In the genomic region with DNA sequence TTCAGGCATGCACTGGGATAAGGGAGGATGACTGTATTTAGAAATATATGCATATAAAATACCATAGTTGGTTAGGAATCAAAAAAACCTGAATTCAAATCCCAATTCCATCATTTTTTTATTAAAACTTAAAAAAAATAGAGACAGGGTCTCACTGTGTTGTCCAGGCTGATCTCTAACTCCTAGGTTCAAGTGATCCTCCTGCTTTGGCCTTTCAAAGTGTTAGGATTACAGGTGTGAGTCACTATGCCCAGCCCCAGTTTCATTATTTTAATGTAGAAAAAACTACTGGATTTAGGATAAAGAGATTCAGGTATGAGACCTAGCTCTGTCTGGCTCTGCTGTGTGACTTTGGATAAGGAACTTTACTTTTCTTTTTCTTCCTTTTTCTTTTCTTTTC, we compare ENCODE assay signal across 28 cellular contexts.
"Had no signal": no experiment of that assay in that cellular context is flagged by ENCODE, and none has a peak within 500 bp of the region (broad histone marks: within the 10 kb centered on the region; RNA-seq: fewer than 3 reads in every experiment).

No MANE protein-coding gene starts in this region.

- H3K36me3 ChIP-seq: stomach, suprapubic skin, thoracic aorta, tibial artery, tibial nerve, transverse colon, upper lobe of left lung, upper lobe of right lung, uterus, vagina had no signal

- H3K4me3 ChIP-seq: stomach, suprapubic skin, testis, thoracic aorta, tibial artery, tibial nerve, transverse colon, upper lobe of left lung, upper lobe of right lung, uterus, vagina had no signal

- H3K36me3 Mint-ChIP-seq: stimulated activated memory B cell treated with anti-CD40 and anti-IgM and Interleukin-4, amounts not matched to agents 10 μg/mL and 1 μg/mL and 100 μg/mL, for 72 hours; type B pancreatic cell had no signal

- ATAC-seq: stimulated activated effector memory CD8-positive, alpha-beta T cell treated with anti-CD3 and anti-CD28 coated beads, Interleukin-12 subunit alpha, Interleukin-12 subunit beta, amount 100 ng/mL, for 72 hours; stimulated activated memory B cell treated with anti-CD40 and anti-IgM and Interleukin-4, amounts not matched to agents 10 μg/mL and 1 μg/mL and 100 μg/mL, for 72 hours; stimulated activated naive B cell treated with anti-CD40 and anti-IgM and Interleukin-4, amounts not matched to agents 10 μg/mL and 1 μg/mL and 100 μg/mL, for 72 hours; stimulated activated naive CD8-positive, alpha-beta T cell treated with anti-CD3 and anti-CD28 coated beads, Interleukin-15, amount 100 ng/mL, for 72 hours; stimulated activated naive CD8-positive, alpha-beta T cell treated with anti-CD3 and anti-CD28 coated beads, Interleukin-15, Interleukin-2, amounts not matched to agents 100 U/mL and 50 U/mL, for 24 hours; upper lobe of right lung had no signal

- H3K9me3 Mint-ChIP-seq: stimulated activated effector memory CD8-positive, alpha-beta T cell treated with anti-CD3 and anti-CD28 coated beads, Interleukin-12 subunit alpha, Interleukin-12 subunit beta, amount 100 ng/mL, for 72 hours; stimulated activated memory B cell treated with anti-CD40 and anti-IgM and Interleukin-4, amounts not matched to agents 10 μg/mL and 1 μg/mL and 100 μg/mL, for 72 hours; stimulated activated naive B cell treated with anti-CD40 and anti-IgM and Interleukin-4, amounts not matched to agents 10 μg/mL and 1 μg/mL and 100 μg/mL, for 72 hours; stimulated activated naive CD8-positive, alpha-beta T cell treated with anti-CD3 and anti-CD28 coated beads, Interleukin-15, amount 100 ng/mL, for 72 hours; stimulated activated naive CD8-positive, alpha-beta T cell treated with anti-CD3 and anti-CD28 coated beads, Interleukin-15, Interleukin-2, amounts not matched to agents 100 ng/mL and 50 ng/mL, for 24 hours; type B pancreatic cell had no signal

- H3K27ac Mint-ChIP-seq: stimulated activated effector memory CD8-positive, alpha-beta T cell treated with anti-CD3 and anti-CD28 coated beads, Interleukin-12 subunit alpha, Interleukin-12 subunit beta, amount 100 ng/mL, for 72 hours; stimulated activated memory B cell treated with anti-CD40 and anti-IgM and Interleukin-4, amounts not matched to agents 10 μg/mL and 1 μg/mL and 100 μg/mL, for 72 hours; stimulated activated naive B cell treated with anti-CD40 and anti-IgM and Interleukin-4, amounts not matched to agents 10 μg/mL and 1 μg/mL and 100 μg/mL, for 72 hours; stimulated activated naive CD8-positive, alpha-beta T cell treated with anti-CD3 and anti-CD28 coated beads, Interleukin-15, amount 100 ng/mL, for 72 hours; stimulated activated naive CD8-positive, alpha-beta T cell treated with anti-CD3 and anti-CD28 coated beads, Interleukin-15, Interleukin-2, amounts not matched to agents 100 ng/mL and 50 ng/mL, for 24 hours; type B pancreatic cell had no signal

- H3K27me3 ChIP-seq: stomach, suprapubic skin, testis, tibial artery, tibial nerve, transverse colon, upper lobe of left lung, upper lobe of right lung, uterus, vagina had no signal

- DNase-seq: stimulated activated CD4-positive, alpha-beta T cell treated with anti-CD3 and anti-CD28 coated beads, Interleukin-2, amount 100 ng/mL, for 48 hours; stimulated activated CD4-positive, alpha-beta T cell treated with anti-CD3 and anti-CD28 coated beads, Interleukin-4, amount 100 ng/mL, for 1 hour; stimulated activated CD4-positive, alpha-beta T cell treated with anti-CD3 and anti-CD28 coated beads, Interleukin-4, amount 100 ng/mL, for 24 hours; stimulated activated CD4-positive, alpha-beta T cell treated with anti-CD3 and anti-CD28 coated beads, Interleukin-4, amount 100 ng/mL, for 4 hours; stimulated activated CD8-positive, alpha-beta memory T cell treated with anti-CD3 and anti-CD28 coated beads, Interleukin-4, amount 100 ng/mL, for 48 hours; stimulated activated naive B cell treated with anti-CD40 and anti-IgM and Interleukin-4, amounts not matched to agents 10 μg/mL and 1 μg/mL and 100 μg/mL, for 72 hours; stimulated activated naive CD4-positive, alpha-beta T cell; stimulated activated naive CD4-positive, alpha-beta T cell treated with Interleukin-2 at 50 U/mL for 16 hours; stimulated activated naive CD8-positive, alpha-beta T cell treated with anti-CD3 and anti-CD28 coated beads, Interleukin-15, amount 100 ng/mL, for 72 hours; stimulated activated naive CD8-positive, alpha-beta T cell treated with anti-CD3 and anti-CD28 coated beads, Interleukin-15, Interleukin-2, amounts not matched to agents 100 U/mL and 50 U/mL, for 24 hours; stomach; substantia nigra; testis; tibial artery; transverse colon; trophoblast cell; upper lobe of left lung; upper lobe of right lung; uterus had no signal

- H3K4me1 ChIP-seq: uterus had no signal

- H3K9me3 ChIP-seq: stomach, suprapubic skin, testis, thoracic aorta, tibial artery, tibial nerve, transverse colon, upper lobe of left lung, upper lobe of right lung, uterus, vagina had no signal

- H3K4me3 Mint-ChIP-seq: stimulated activated effector memory CD8-positive, alpha-beta T cell treated with anti-CD3 and anti-CD28 coated beads, Interleukin-12 subunit alpha, Interleukin-12 subunit beta, amount 100 ng/mL, for 72 hours; stimulated activated memory B cell treated with anti-CD40 and anti-IgM and Interleukin-4, amounts not matched to agents 10 μg/mL and 1 μg/mL and 100 μg/mL, for 72 hours; stimulated activated naive B cell treated with anti-CD40 and anti-IgM and Interleukin-4, amounts not matched to agents 10 μg/mL and 1 μg/mL and 100 μg/mL, for 72 hours; stimulated activated naive CD8-positive, alpha-beta T cell treated with anti-CD3 and anti-CD28 coated beads, Interleukin-15, amount 100 ng/mL, for 72 hours; stimulated activated naive CD8-positive, alpha-beta T cell treated with anti-CD3 and anti-CD28 coated beads, Interleukin-15, Interleukin-2, amounts not matched to agents 100 ng/mL and 50 ng/mL, for 24 hours; type B pancreatic cell had no signal

- H3K27ac ChIP-seq: suprapubic skin, testis, thoracic aorta, tibial artery, tibial nerve, transverse colon, upper lobe of left lung, upper lobe of right lung, vagina had no signal

- FAIRE-seq: urothelium cell line had no signal

- H3K27me3 Mint-ChIP-seq: stimulated activated memory B cell treated with anti-CD40 and anti-IgM and Interleukin-4, amounts not matched to agents 10 μg/mL and 1 μg/mL and 100 μg/mL, for 72 hours; stimulated activated naive B cell treated with anti-CD40 and anti-IgM and Interleukin-4, amounts not matched to agents 10 μg/mL and 1 μg/mL and 100 μg/mL, for 72 hours; stimulated activated naive CD8-positive, alpha-beta T cell treated with anti-CD3 and anti-CD28 coated beads, Interleukin-15, amount 100 ng/mL, for 72 hours; stimulated activated naive CD8-positive, alpha-beta T cell treated with anti-CD3 and anti-CD28 coated beads, Interleukin-15, Interleukin-2, amounts not matched to agents 100 ng/mL and 50 ng/mL, for 24 hours; type B pancreatic cell had no signal
